ENCODE assay signal across 2 cellular contexts in the genomic region with DNA sequence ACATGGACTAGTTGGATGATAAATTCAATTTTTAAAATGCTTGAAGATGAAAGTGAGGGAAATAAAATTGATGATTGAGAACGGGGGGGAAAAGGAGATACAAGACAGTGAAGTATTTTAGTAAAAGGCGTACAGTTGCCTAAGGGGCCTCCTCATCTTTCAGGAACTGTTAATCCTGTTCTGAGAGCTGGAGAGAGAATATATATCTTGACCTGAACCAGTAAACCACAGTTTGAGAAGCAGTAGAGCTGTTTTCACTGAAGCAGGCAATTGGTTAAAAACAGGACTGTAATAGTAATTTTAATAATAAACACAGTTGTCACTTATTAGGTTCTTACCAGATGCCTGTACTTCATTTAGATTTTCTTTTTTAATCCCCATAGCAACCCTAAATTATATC.
TF ChIP-seq lines count a peak whose summit lies in the region.

No MANE protein-coding gene starts in this region.

TF ChIP-seq in liver, 16 proteins besides CTCF, POLR2A, EP300 and RAD21 (continued from another document):
- TF ChIP-seq, protein P1, sequence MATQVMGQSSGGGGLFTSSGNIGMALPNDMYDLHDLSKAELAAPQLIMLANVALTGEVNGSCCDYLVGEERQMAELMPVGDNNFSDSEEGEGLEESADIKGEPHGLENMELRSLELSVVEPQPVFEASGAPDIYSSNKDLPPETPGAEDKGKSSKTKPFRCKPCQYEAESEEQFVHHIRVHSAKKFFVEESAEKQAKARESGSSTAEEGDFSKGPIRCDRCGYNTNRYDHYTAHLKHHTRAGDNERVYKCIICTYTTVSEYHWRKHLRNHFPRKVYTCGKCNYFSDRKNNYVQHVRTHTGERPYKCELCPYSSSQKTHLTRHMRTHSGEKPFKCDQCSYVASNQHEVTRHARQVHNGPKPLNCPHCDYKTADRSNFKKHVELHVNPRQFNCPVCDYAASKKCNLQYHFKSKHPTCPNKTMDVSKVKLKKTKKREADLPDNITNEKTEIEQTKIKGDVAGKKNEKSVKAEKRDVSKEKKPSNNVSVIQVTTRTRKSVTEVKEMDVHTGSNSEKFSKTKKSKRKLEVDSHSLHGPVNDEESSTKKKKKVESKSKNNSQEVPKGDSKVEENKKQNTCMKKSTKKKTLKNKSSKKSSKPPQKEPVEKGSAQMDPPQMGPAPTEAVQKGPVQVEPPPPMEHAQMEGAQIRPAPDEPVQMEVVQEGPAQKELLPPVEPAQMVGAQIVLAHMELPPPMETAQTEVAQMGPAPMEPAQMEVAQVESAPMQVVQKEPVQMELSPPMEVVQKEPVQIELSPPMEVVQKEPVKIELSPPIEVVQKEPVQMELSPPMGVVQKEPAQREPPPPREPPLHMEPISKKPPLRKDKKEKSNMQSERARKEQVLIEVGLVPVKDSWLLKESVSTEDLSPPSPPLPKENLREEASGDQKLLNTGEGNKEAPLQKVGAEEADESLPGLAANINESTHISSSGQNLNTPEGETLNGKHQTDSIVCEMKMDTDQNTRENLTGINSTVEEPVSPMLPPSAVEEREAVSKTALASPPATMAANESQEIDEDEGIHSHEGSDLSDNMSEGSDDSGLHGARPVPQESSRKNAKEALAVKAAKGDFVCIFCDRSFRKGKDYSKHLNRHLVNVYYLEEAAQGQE (IDR thresholded peaks at IDR 0.05): no peak
- TF ChIP-seq, protein P2, sequence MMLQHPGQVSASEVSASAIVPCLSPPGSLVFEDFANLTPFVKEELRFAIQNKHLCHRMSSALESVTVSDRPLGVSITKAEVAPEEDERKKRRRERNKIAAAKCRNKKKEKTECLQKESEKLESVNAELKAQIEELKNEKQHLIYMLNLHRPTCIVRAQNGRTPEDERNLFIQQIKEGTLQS (IDR thresholded peaks at IDR 0.05): no peak
- no peak for TF ChIP-seq RXRA (IDR thresholded peaks at IDR 0.05)
- no peak for TF ChIP-seq HNF4G (IDR thresholded peaks at IDR 0.05)
- no peak for TF ChIP-seq NR2F2 (IDR thresholded peaks at IDR 0.05)
- TF ChIP-seq, protein P3, sequence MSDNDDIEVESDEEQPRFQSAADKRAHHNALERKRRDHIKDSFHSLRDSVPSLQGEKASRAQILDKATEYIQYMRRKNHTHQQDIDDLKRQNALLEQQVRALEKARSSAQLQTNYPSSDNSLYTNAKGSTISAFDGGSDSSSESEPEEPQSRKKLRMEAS (IDR thresholded peaks at IDR 0.05): no peak
- TF ChIP-seq FOXA1 (IDR thresholded peaks at IDR 0.05): no peak
- no peak for TF ChIP-seq FOXA2 (IDR thresholded peaks at IDR 0.05)
- no peak for TF ChIP-seq HNF4A (conservative IDR thresholded peaks at IDR 0.05)
- no peak for TF ChIP-seq GABPA (IDR thresholded peaks at IDR 0.05 in 1 of 2, conservative IDR thresholded peaks at IDR 0.05 in 1 of 2)
- no peak for TF ChIP-seq JUND (IDR thresholded peaks at IDR 0.05)
- no peak for TF ChIP-seq YY1 (IDR thresholded peaks at IDR 0.05)

TF ChIP-seq in HepG2, 621 proteins besides CTCF, POLR2A, EP300 and RAD21 (continued from another document):
- TF ChIP-seq, protein P4, sequence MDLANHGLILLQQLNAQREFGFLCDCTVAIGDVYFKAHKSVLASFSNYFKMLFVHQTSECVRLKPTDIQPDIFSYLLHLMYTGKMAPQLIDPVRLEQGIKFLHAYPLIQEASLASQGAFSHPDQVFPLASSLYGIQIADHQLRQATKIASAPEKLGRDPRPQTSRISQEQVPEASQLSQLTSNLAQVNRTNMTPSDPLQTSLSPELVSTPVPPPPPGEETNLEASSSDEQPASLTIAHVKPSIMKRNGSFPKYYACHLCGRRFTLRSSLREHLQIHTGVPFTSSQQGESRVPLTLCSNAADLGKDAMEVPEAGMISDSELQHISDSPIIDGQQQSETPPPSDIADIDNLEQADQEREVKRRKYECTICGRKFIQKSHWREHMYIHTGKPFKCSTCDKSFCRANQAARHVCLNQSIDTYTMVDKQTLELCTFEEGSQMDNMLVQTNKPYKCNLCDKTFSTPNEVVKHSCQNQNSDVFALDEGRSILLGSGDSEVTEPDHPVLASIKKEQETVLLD (CRISPR knock-in tag; IDR thresholded peaks at IDR 0.05; ENCODE audit: low read depth): no peak
- no peak for TF ChIP-seq TOPORS (CRISPR knock-in tag; IDR thresholded peaks at IDR 0.05)
- TF ChIP-seq, protein P5, sequence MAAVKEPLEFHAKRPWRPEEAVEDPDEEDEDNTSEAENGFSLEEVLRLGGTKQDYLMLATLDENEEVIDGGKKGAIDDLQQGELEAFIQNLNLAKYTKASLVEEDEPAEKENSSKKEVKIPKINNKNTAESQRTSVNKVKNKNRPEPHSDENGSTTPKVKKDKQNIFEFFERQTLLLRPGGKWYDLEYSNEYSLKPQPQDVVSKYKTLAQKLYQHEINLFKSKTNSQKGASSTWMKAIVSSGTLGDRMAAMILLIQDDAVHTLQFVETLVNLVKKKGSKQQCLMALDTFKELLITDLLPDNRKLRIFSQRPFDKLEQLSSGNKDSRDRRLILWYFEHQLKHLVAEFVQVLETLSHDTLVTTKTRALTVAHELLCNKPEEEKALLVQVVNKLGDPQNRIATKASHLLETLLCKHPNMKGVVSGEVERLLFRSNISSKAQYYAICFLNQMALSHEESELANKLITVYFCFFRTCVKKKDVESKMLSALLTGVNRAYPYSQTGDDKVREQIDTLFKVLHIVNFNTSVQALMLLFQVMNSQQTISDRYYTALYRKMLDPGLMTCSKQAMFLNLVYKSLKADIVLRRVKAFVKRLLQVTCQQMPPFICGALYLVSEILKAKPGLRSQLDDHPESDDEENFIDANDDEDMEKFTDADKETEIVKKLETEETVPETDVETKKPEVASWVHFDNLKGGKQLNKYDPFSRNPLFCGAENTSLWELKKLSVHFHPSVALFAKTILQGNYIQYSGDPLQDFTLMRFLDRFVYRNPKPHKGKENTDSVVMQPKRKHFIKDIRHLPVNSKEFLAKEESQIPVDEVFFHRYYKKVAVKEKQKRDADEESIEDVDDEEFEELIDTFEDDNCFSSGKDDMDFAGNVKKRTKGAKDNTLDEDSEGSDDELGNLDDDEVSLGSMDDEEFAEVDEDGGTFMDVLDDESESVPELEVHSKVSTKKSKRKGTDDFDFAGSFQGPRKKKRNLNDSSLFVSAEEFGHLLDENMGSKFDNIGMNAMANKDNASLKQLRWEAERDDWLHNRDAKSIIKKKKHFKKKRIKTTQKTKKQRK (IDR thresholded peaks at IDR 0.05; ENCODE audit: low read length): no peak
- TF ChIP-seq RBM22 (optimal IDR thresholded peaks at IDR 0.05; ENCODE audit: low read length): no peak
- TF ChIP-seq ARID2 (CRISPR knock-in tag; IDR thresholded peaks at IDR 0.05; ENCODE audit: borderline replicate concordance): no peak
- TF ChIP-seq CCAR2 (optimal IDR thresholded peaks at IDR 0.05; ENCODE audit: low read depth, low read length): no peak
- no peak for TF ChIP-seq SOX13 (IDR thresholded peaks at IDR 0.05)
- TF ChIP-seq SOX13 (CRISPR knock-in tag; conservative IDR thresholded peaks at IDR 0.05 in 1 of 2, IDR thresholded peaks at IDR 0.05 in 1 of 2): no peak
- TF ChIP-seq HOXA3 (CRISPR knock-in tag; IDR thresholded peaks at IDR 0.05): no peak
- no peak for TF ChIP-seq HHEX (CRISPR knock-in tag; IDR thresholded peaks at IDR 0.05)
- TF ChIP-seq, protein P6, sequence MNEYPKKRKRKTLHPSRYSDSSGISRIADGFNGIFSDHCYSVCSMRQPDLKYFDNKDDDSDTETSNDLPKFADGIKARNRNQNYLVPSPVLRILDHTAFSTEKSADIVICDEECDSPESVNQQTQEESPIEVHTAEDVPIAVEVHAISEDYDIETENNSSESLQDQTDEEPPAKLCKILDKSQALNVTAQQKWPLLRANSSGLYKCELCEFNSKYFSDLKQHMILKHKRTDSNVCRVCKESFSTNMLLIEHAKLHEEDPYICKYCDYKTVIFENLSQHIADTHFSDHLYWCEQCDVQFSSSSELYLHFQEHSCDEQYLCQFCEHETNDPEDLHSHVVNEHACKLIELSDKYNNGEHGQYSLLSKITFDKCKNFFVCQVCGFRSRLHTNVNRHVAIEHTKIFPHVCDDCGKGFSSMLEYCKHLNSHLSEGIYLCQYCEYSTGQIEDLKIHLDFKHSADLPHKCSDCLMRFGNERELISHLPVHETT (CRISPR knock-in tag; conservative IDR thresholded peaks at IDR 0.05): no peak
- TF ChIP-seq CHD2 (IDR thresholded peaks at IDR 0.05; ENCODE audit: low read depth, low read length): no peak
- TF ChIP-seq, protein P7, sequence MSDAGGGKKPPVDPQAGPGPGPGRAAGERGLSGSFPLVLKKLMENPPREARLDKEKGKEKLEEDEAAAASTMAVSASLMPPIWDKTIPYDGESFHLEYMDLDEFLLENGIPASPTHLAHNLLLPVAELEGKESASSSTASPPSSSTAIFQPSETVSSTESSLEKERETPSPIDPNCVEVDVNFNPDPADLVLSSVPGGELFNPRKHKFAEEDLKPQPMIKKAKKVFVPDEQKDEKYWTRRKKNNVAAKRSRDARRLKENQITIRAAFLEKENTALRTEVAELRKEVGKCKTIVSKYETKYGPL (CRISPR knock-in tag; IDR thresholded peaks at IDR 0.05): no peak
- TF ChIP-seq, protein P8, sequence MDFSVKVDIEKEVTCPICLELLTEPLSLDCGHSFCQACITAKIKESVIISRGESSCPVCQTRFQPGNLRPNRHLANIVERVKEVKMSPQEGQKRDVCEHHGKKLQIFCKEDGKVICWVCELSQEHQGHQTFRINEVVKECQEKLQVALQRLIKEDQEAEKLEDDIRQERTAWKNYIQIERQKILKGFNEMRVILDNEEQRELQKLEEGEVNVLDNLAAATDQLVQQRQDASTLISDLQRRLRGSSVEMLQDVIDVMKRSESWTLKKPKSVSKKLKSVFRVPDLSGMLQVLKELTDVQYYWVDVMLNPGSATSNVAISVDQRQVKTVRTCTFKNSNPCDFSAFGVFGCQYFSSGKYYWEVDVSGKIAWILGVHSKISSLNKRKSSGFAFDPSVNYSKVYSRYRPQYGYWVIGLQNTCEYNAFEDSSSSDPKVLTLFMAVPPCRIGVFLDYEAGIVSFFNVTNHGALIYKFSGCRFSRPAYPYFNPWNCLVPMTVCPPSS (IDR thresholded peaks at IDR 0.05): no peak
- TF ChIP-seq ZNF510 (CRISPR knock-in tag; IDR thresholded peaks at IDR 0.05; ENCODE audit: low read depth): no peak
